ENCODE assay signal across 1 cellular context in the genomic region with DNA sequence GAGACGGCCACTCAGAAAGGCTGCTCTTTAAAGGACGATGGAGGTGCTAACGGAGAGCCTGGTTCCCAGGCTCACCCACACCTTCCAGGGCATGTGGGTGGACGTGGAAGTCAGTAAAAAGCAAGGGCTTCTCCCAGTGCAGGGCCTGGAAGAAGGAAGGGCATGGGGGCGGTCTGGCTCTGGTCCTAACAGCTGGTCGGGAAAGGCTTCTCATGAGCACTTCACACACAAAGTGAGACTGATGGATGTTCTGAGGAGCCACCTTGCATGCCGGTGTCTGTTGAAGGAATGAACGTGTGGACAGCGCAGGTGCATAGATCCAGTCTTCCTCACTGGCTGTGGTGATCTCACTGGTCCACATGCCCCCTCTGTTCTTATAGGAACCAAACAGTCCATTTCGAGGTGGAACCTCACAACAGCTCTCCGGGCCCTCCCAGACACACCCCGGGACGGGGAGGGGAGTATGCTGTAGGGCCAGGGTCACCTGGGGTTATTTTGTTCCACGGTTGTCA.
TF ChIP-seq lines count a peak whose summit lies in the region.

No MANE protein-coding gene starts in this region.

TF ChIP-seq in HepG2, 621 proteins besides CTCF, POLR2A, EP300 and RAD21 (continued from another document):
- TF ChIP-seq THRA (CRISPR knock-in tag; IDR thresholded peaks at IDR 0.05; ENCODE audit: borderline replicate concordance) = 0 out of 2 replicates have a peak, but pooled peaks have one; percentile 6
- 0 out of 2 replicates have a peak, but pooled peaks have one; percentile 13 for TF ChIP-seq ZNF547 (CRISPR knock-in tag; IDR thresholded peaks at IDR 0.05)
- TF ChIP-seq SAFB2 (CRISPR knock-in tag; IDR thresholded peaks at IDR 0.05; ENCODE audit: borderline replicate concordance, low read depth) = no peak
- 0 out of 2 replicates have a peak, but pooled peaks have one; percentile 23 for TF ChIP-seq UBTF (CRISPR knock-in tag; IDR thresholded peaks at IDR 0.05)
- no peak for TF ChIP-seq ZMAT3 (CRISPR knock-in tag; conservative IDR thresholded peaks at IDR 0.05)
- TF ChIP-seq ZBTB7A (CRISPR knock-in tag; IDR thresholded peaks at IDR 0.05) = 0 out of 2 replicates have a peak, but pooled peaks have one; percentile 26
- TF ChIP-seq SALL2 (CRISPR knock-in tag; IDR thresholded peaks at IDR 0.05) = no peak
- 0 out of 2 replicates have a peak, but pooled peaks have one; percentile 5 for TF ChIP-seq ZMYM3 (CRISPR knock-in tag; IDR thresholded peaks at IDR 0.05)
- TF ChIP-seq MED1 (CRISPR knock-in tag; IDR thresholded peaks at IDR 0.05) = peak; percentile 11; the same call in 1 of the 2 replicates
- TF ChIP-seq CAMTA2 (CRISPR knock-in tag; IDR thresholded peaks at IDR 0.05; ENCODE audit: borderline replicate concordance) = 0 out of 2 replicates have a peak, but pooled peaks have one; percentile 5
- TF ChIP-seq AFF4 (CRISPR knock-in tag; IDR thresholded peaks at IDR 0.05) = no peak
- peak; percentile 66; the same call in 1 of the 2 replicates for TF ChIP-seq FLYWCH1 (CRISPR knock-in tag; IDR thresholded peaks at IDR 0.05)
- TF ChIP-seq HOXA3 (CRISPR knock-in tag; IDR thresholded peaks at IDR 0.05) = peak; percentile 44; the same call in 1 of the 2 replicates
- peak; percentile 52; the same call in 1 of the 2 replicates for TF ChIP-seq ZMYM4 (CRISPR knock-in tag; IDR thresholded peaks at IDR 0.05)
